8 cellular contexts compared by ENCODE assay signal in genomic region chr3:186746008-186746407, GRCh38. TPM values are rescaled to one million over a fixed set of nuclear protein-coding genes. Genes with fewer than 3 reads are reported as not detected.
A peak's percentile ranks its signal among the peaks of the same experiment; 100 is the strongest.
DNase-seq lines count a peak whose midpoint lies in the region; ATAC-seq and TF ChIP-seq lines count a peak whose summit lies in the region.

No MANE protein-coding gene starts in this region.

- no peaks in the 10 kb centered on the region for H3K79me2 ChIP-seq in osteoblast (ENCODE audit: insufficient read depth, low read length)

- peak overlapping the region; percentile 20 for H3K4me2 ChIP-seq in osteoblast (ENCODE audit: insufficient read depth, low read length)

- H4K20me1 ChIP-seq in osteoblast (ENCODE audit: insufficient read depth, low read length): no peaks in the 10 kb centered on the region

- peak overlapping the region; percentile 26 for H2AFZ ChIP-seq in osteoblast (ENCODE audit: low read length)

- no peaks in the 10 kb centered on the region for H3K36me3 ChIP-seq in osteoblast (ENCODE audit: insufficient read depth, low read length)

- ATAC-seq in GM19023 (IDR thresholded peaks at IDR 0.05; ENCODE audit: unreplicated experiment): no peak
- no peak for ATAC-seq in HG03159 (IDR thresholded peaks at IDR 0.05; ENCODE audit: unreplicated experiment)

- H3K4me1 ChIP-seq in osteoblast (ENCODE audit: insufficient read depth, low read length): no peaks in the 10 kb centered on the region

- no peak for TF ChIP-seq CTCF in GM10266 (IDR thresholded peaks at IDR 0.05; ENCODE audit: control insufficient read depth, insufficient read depth, low read depth, missing control alignments)
- no peak for TF ChIP-seq CTCF in fibroblast of pulmonary artery (IDR thresholded peaks at IDR 0.05; ENCODE audit: low read length, missing control alignments)
- TF ChIP-seq CTCF in osteoblast (IDR thresholded peaks at IDR 0.05; ENCODE audit: extremely low read depth, low read depth, low read length): no peak

- no peak overlapping the region for H3K27ac ChIP-seq in osteoblast (ENCODE audit: low read depth, low read length)

- intact Hi-C loops in posterior cingulate gyrus (cut with DNase I): no loop called here

- H3K9me3 ChIP-seq in osteoblast (ENCODE audit: low read depth, low read length): no peaks in the 10 kb centered on the region

- peak; percentile 40 for DNase-seq in GM10266 (ENCODE audit: extremely low spot score)
- peak; percentile 13 for DNase-seq in RKO (ENCODE audit: low spot score)
- peak; percentile 89 for DNase-seq in fibroblast of pulmonary artery (ENCODE audit: low read depth)
- no peak for DNase-seq in osteoblast (ENCODE audit: insufficient read length, low spot score, missing footprints)
- DNase-seq in posterior cingulate gyrus: no peak
- DNase-seq in stimulated activated CD4-positive, alpha-beta T cell treated with anti-CD3 and anti-CD28 coated beads, Interleukin-4, amount 100 ng/mL, for 4 hours: no peak

- no peaks in the 10 kb centered on the region for H3K27me3 ChIP-seq in osteoblast (ENCODE audit: insufficient read depth, low read length)

- H3K4me3 ChIP-seq in fibroblast of pulmonary artery (replicated peaks; ENCODE audit: low read depth, low read length) (no peak overlapping the region), osteoblast (ENCODE audit: insufficient read depth, low read length) (no peak overlapping the region)

RNA-seq across cellular contexts. Expression of gene KNG1, which starts 28.8 kb away (rescaled TPM):
- total RNA-seq in osteoblast: not detected in 2 replicates

RNA-seq across cellular contexts. Expression of gene EIF4A2, which starts 37.4 kb away (rescaled TPM):
- total RNA-seq in osteoblast: 438 and 442 TPM in 2 replicates

Comparison
In these comparisons a context has a peak if more than half of its experiments do, and no peak if none do; other contexts are left out.
1. DNase-seq: peak in GM10266 (single experiment), RKO (single experiment) and fibroblast of pulmonary artery (single experiment); none in osteoblast (single experiment), posterior cingulate gyrus (0 of 10) and stimulated activated CD4-positive, alpha-beta T cell treated with anti-CD3 and anti-CD28 coated beads, Interleukin-4, amount 100 ng/mL, for 4 hours (0 of 2).